11 cellular contexts compared by ENCODE assay signal in genomic region chr19:14515501-14516047, GRCh38. TPM values are rescaled to one million over a fixed set of nuclear protein-coding genes. Genes with fewer than 3 reads are reported as not detected.
DNase-seq lines count a peak whose midpoint lies in the region; ATAC-seq and TF ChIP-seq lines count a peak whose summit lies in the region.
"Had no signal": no experiment of that assay in that cellular context is flagged by ENCODE, and none has a peak within 500 bp of the region (broad histone marks: within the 10 kb centered on the region; RNA-seq: fewer than 3 reads in every experiment).

No MANE protein-coding gene starts in this region.

- ATAC-seq in lower lobe of right lung (no peak), thoracic aorta (ENCODE audit: insufficient number of reproducible peaks, low FRiP score, low read depth) (no peak), omental fat pad (ENCODE audit: low FRiP score) (no peak)

- H3K27me3 Mint-ChIP-seq in activated T-cell treated with anti-CD3 and anti-CD28 coated beads, Interleukin-2, amount 50 U/mL, for 24 hours = no peaks in the 10 kb centered on the region
- peaks cover 7% of the 10 kb centered on the region for H3K27me3 Mint-ChIP-seq in brain

- intact Hi-C loops in lower lobe of right lung (cut with DNase I) = no loop called here

- H3K9me3 ChIP-seq in lower lobe of right lung (no peaks in the 10 kb centered on the region), thoracic aorta (no peaks in the 10 kb centered on the region)

- H3K36me3 ChIP-seq in lower lobe of right lung = peaks cover 38% of the 10 kb centered on the region
- H3K36me3 ChIP-seq in thoracic aorta = peaks cover 24% of the 10 kb centered on the region

- peaks cover 59% of the 10 kb centered on the region for H3K4me1 Mint-ChIP-seq in activated T-cell treated with anti-CD3 and anti-CD28 coated beads, Interleukin-2, amount 50 U/mL, for 24 hours (ENCODE audit: low read depth)
- peaks cover 51% of the 10 kb centered on the region for H3K4me1 Mint-ChIP-seq in brain

- no peak for DNase-seq in activated T-cell treated with anti-CD3 and anti-CD28 coated beads, Interleukin-2, amount 50 U/mL, for 24 hours
- DNase-seq in activated T-cell treated with anti-CD3 and anti-CD28 coated beads, Interleukin-2, amount 50 U/mL, for 1 hour = no peak
- no peak for DNase-seq in lower lobe of right lung
- DNase-seq in thoracic aorta (ENCODE audit: low spot score) = no peak
- no peak for DNase-seq in NCI-H146 (lab: John Stamatoyannopoulos, UW)
- DNase-seq in NCI-H446 (lab: John Stamatoyannopoulos, UW) = no peak
- no peak for DNase-seq in omental fat pad (ENCODE audit: low spot score)
- DNase-seq: T1000 had no signal

- H3K36me3 Mint-ChIP-seq in activated T-cell treated with anti-CD3 and anti-CD28 coated beads, Interleukin-2, amount 50 U/mL, for 24 hours (ENCODE audit: low read depth) = peaks cover 55% of the 10 kb centered on the region
- peaks cover 38% of the 10 kb centered on the region for H3K36me3 Mint-ChIP-seq in brain

- TF ChIP-seq CTCF in brain (conservative IDR thresholded peaks at IDR 0.05) = no peak
- no peak for TF ChIP-seq CTCF in lower lobe of right lung (IDR thresholded peaks at IDR 0.05)
- no peak for TF ChIP-seq CTCF in thoracic aorta (IDR thresholded peaks at IDR 0.05)
- TF ChIP-seq CTCF in omental fat pad (IDR thresholded peaks at IDR 0.05) = no peak

- H3K4me3 Mint-ChIP-seq in activated T-cell treated with anti-CD3 and anti-CD28 coated beads, Interleukin-2, amount 50 U/mL, for 24 hours = peak overlapping the region; percentile 88
- H3K4me3 Mint-ChIP-seq in brain = peak overlapping the region; percentile 88 to 96 (median 94)

- no peaks in the 10 kb centered on the region for H3K27me3 ChIP-seq in lower lobe of right lung (ENCODE audit: low read depth)
- H3K27me3 ChIP-seq in thoracic aorta (replicated peaks; ENCODE audit: insufficient read depth) = no peaks in the 10 kb centered on the region

- H3K27ac Mint-ChIP-seq in activated T-cell treated with anti-CD3 and anti-CD28 coated beads, Interleukin-2, amount 50 U/mL, for 24 hours = peak overlapping the region; percentile 90
- H3K27ac Mint-ChIP-seq in brain = peak overlapping the region; percentile 70 to 97 (median 96)

- peak overlapping the region; percentile 99 for H3K27ac ChIP-seq in lower lobe of right lung
- H3K27ac ChIP-seq in thoracic aorta = no peak overlapping the region
- H3K27ac ChIP-seq: C4-2B had no signal

- H3K4me1 ChIP-seq in lower lobe of right lung = peaks cover 62% of the 10 kb centered on the region
- peaks cover 30 to 33% of the 10 kb centered on the region in 2 donors for H3K4me1 ChIP-seq in thoracic aorta (ENCODE audit: control insufficient read depth in 1 of 2, low read depth in 2 of 2)

- H3K4me3 ChIP-seq in lower lobe of right lung (peak overlapping the region; percentile 97), thoracic aorta (peak overlapping the region; percentile 82)

- no peaks in the 10 kb centered on the region for H3K9me3 Mint-ChIP-seq in activated T-cell treated with anti-CD3 and anti-CD28 coated beads, Interleukin-2, amount 50 U/mL, for 24 hours
- peaks cover 0 to 2% (median 0%) of the 10 kb centered on the region in 5 experiments for H3K9me3 Mint-ChIP-seq in brain

RNA-seq across cellular contexts. Expression of gene DNAJB1, which starts 2.6 kb away (rescaled TPM):
- 154 TPM for polyA plus RNA-seq in brain (ENCODE audit: insufficient read depth, low read depth, low replicate concordance)
- total RNA-seq in lower lobe of right lung (92.5 TPM), thoracic aorta (10 to 100 TPM; 50.1 to 50.6 TPM), omental fat pad (100 to 1,000 TPM in 3 of 4 donors, 10 to 100 TPM in 1; 67.5 to 669 (median 116) TPM)

RNA-seq across cellular contexts. Expression of gene TECR, which starts 13.8 kb away (rescaled TPM):
- polyA plus RNA-seq in brain (ENCODE audit: insufficient read depth, low read depth, low replicate concordance) = 627 TPM
- total RNA-seq in lower lobe of right lung (127 TPM), thoracic aorta (10 to 100 TPM; 35.6 to 37.6 TPM), omental fat pad (10 to 100 TPM; 32.9 to 58.1 (median 46.8) TPM)

RNA-seq across cellular contexts. Expression of gene GIPC1, which starts 19.6 kb away (rescaled TPM):
- 137 TPM for polyA plus RNA-seq in brain (ENCODE audit: insufficient read depth, low read depth, low replicate concordance)
- total RNA-seq in lower lobe of right lung (72.1 TPM), thoracic aorta (10 to 100 TPM; 56.4 to 77.8 TPM), omental fat pad (10 to 100 TPM; 47.0 to 77.6 (median 59.0) TPM)

RNA-seq across cellular contexts. Expression of gene PTGER1, which starts 40.4 kb away (rescaled TPM):
- 1.5 TPM for polyA plus RNA-seq in brain (ENCODE audit: insufficient read depth, low read depth, low replicate concordance)
- total RNA-seq in lower lobe of right lung (0.62 TPM), thoracic aorta (1 to 10 TPM in 1 of 2 donors, not detected in 1; 2.8 TPM), omental fat pad (not detected)
- total RNA-seq: LHCN-M2 had no signal

RNA-seq across cellular contexts. Expression of gene NDUFB7, which starts 56.3 kb away (rescaled TPM):
- 694 TPM for polyA plus RNA-seq in brain (ENCODE audit: insufficient read depth, low read depth, low replicate concordance)
- total RNA-seq in lower lobe of right lung (121 TPM), thoracic aorta (100 to 1,000 TPM; 179 to 251 TPM), omental fat pad (100 to 1,000 TPM; 194 to 357 (median 322) TPM)
